In genomic region chr4:119068529-119068962, GRCh38 we compare ENCODE assay signal across 13 cellular contexts.
DNase-seq lines count a peak whose midpoint lies in the region; ATAC-seq and TF ChIP-seq lines count a peak whose summit lies in the region.
"Had no signal": no experiment of that assay in that cellular context is flagged by ENCODE, and none has a peak within 500 bp of the region (broad histone marks: within the 10 kb centered on the region; RNA-seq: fewer than 3 reads in every experiment).

No MANE protein-coding gene starts in this region.

- H3K36me3 ChIP-seq in mucosa of descending colon (ENCODE audit: low read depth): no peaks in the 10 kb centered on the region
- H3K36me3 ChIP-seq: spleen had no signal

- H3K4me3 ChIP-seq in AG09309 (ENCODE audit: control insufficient read depth, low read depth, low read length) (no peak overlapping the region), choroid plexus epithelial cell (ENCODE audit: low read depth, low read length) (no peak overlapping the region), mucosa of descending colon (no peak overlapping the region)
- H3K4me3 ChIP-seq: spleen had no signal

- peaks cover 9% of the 10 kb centered on the region for H3K36me3 Mint-ChIP-seq in progenitor cell of endocrine pancreas (ENCODE audit: insufficient read depth)

- peaks cover 10% of the 10 kb centered on the region for H3K4me1 ChIP-seq in mucosa of descending colon (ENCODE audit: low read depth)
- H3K4me1 ChIP-seq: spleen had no signal

- H3K27ac Mint-ChIP-seq in progenitor cell of endocrine pancreas: no peak overlapping the region

- in situ Hi-C loops in KBM-7 (cut with MboI; ENCODE audit: low pct_unique_long_range_greater_than_20kb, low sequenced_read_pairs): no loop called here

- DNase-seq in AG09309 (ENCODE audit: low read depth) (peak; percentile 14), KBM-7 (peak; percentile 18), choroid plexus epithelial cell (ENCODE audit: low read depth) (peak; percentile 47), mucosa of descending colon (no peak), progenitor cell of endocrine pancreas (ENCODE audit: low spot score, unreplicated experiment) (no peak)
- no peak for DNase-seq in central memory CD4-positive, alpha-beta T cell
- DNase-seq: activated CD4-positive, alpha-beta T cell treated with anti-CD3 and anti-CD28 coated beads, Interleukin-2, amount 50 U/mL, for 1 hour; DND-41; Kasumi-1; NCI-H2081; spleen had no signal

- H3K9me3 Mint-ChIP-seq in progenitor cell of endocrine pancreas (ENCODE audit: low read depth): peaks cover 18% of the 10 kb centered on the region

- H3K27me3 Mint-ChIP-seq in progenitor cell of endocrine pancreas: no peaks in the 10 kb centered on the region

- H3K4me1 Mint-ChIP-seq in progenitor cell of endocrine pancreas (ENCODE audit: low read depth): no peaks in the 10 kb centered on the region

- no peak overlapping the region for H3K4me3 Mint-ChIP-seq in progenitor cell of endocrine pancreas (ENCODE audit: low read depth)

- ATAC-seq in mucosa of descending colon (peak; percentile 81), GM21723 (IDR thresholded peaks at IDR 0.05; ENCODE audit: unreplicated experiment) (no peak), HG03025 (IDR thresholded peaks at IDR 0.05; ENCODE audit: low FRiP score, unreplicated experiment) (no peak)

- TF ChIP-seq CTCF in AG09309 (IDR thresholded peaks at IDR 0.05; ENCODE audit: control insufficient read depth, insufficient read depth, low read depth, low read length, missing control alignments) (no peak), choroid plexus epithelial cell (conservative IDR thresholded peaks at IDR 0.05; ENCODE audit: low read depth, low read length) (no peak), mucosa of descending colon (IDR thresholded peaks at IDR 0.05) (no peak), progenitor cell of endocrine pancreas (IDR thresholded peaks at IDR 0.05; ENCODE audit: unreplicated experiment) (no peak)

- intact Hi-C loops in mucosa of descending colon (cut with DNase I, micrococcal nuclease): no loop called here

- no peaks in the 10 kb centered on the region for H3K9me3 ChIP-seq in mucosa of descending colon

Comparison
In these comparisons a context has a peak if more than half of its experiments do, and no peak if none do; other contexts are left out.
1. DNase-seq: peak in AG09309 (single experiment), KBM-7 (single experiment) and choroid plexus epithelial cell (single experiment); none in mucosa of descending colon (0 of 3), central memory CD4-positive, alpha-beta T cell (single experiment) and progenitor cell of endocrine pancreas (single experiment).